ENCODE assay signal across 1 cellular context in genomic region chr19:4305659-4306058, GRCh38.
TF ChIP-seq lines count a peak whose summit lies in the region.

No MANE protein-coding gene starts in this region.

TF ChIP-seq in K562, 482 proteins besides CTCF, POLR2A, EP300 and RAD21:
- no peak for TF ChIP-seq PTTG1 (tag; IDR thresholded peaks at IDR 0.05; ENCODE audit: low read depth)
- TF ChIP-seq ARID2 (IDR thresholded peaks at IDR 0.05), result 0 out of 2 replicates have a peak, but pooled peaks have one; percentile 17
- TF ChIP-seq MAX (CRISPR knock-in tag; IDR thresholded peaks at IDR 0.05), result peak; percentile 52; the same call in 1 of the 2 replicates
- no peak for TF ChIP-seq ZNF24 (IDR thresholded peaks at IDR 0.05)
- TF ChIP-seq KDM1A (IDR thresholded peaks at IDR 0.05), result peak in 1 of 2 experiments; percentile 97; a peak in 2 of 4 replicates
